8 cellular contexts compared by ENCODE assay signal in the genomic region with DNA sequence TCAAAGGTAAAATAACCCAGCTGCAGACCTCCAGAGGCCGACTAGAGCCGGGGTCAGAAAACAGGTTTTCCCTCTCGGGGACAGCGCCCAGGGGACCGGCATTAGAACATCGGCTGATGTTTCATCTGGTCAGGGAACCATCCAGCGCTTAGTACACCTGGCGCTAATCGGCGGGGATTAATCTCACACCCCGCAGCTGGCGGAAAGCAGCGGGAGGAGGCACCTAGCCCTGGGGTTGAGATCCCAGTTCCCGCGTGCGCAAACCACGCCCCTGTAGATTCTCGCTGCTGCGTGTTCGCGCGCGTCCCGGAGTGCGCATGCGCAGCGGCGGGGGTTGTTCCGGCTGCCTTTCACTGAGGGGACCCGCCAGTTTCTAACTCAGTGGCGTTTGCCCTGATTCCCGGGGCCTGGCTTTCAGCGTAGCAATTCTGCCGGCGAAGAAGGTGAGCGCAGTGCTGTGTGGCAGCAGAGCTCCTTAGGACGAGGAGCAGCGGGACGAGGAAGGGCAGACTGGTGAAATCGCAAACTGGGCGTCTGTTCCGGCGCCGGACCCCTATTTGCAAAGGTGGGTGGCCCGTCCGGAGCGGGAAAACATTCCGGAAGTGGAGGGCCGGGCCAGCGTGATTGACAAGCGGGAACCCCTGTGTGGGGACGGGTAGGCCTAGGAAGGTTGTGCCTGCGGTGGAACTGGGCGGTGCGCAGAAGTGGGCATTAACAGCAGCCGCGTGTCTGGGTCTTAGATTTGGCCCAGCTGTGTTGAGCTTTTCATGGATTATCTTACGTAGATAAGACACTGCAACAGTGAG. TPM values are rescaled to one million over a fixed set of nuclear protein-coding genes. Genes with fewer than 3 reads are reported as not detected.
DNase-seq lines count a peak whose midpoint lies in the region; ATAC-seq and TF ChIP-seq lines count a peak whose summit lies in the region.
"Not testable (repeated sequence)": the region's sequence is repeated elsewhere in the genome, so short reads cannot be mapped to it uniquely, and the experiment has no call there.

A gene (plus strand): TSS at position 334 of the 806 bp plus-strand sequence. CDS start 4,534 bp downstream, outside the sequence.

- not testable (repeated sequence) for H3K36me3 Mint-ChIP-seq in T-helper 1 cell treated with Interleukin-12 subunit alpha and Interleukin-12 subunit beta and Interleukin-4 antibody, amounts not matched to agents 30 μg/mL and 1 μg/mL, for 36 hours (ENCODE audit: low read depth)

- H3K27ac ChIP-seq in right atrium auricular region (peak within 1 kb of the TSS; percentile 48 to 85), uterus (peak within 1 kb of the TSS; percentile 1 to 83)

- not testable (repeated sequence) for TF ChIP-seq CTCF in right atrium auricular region (IDR thresholded peaks at IDR 0.05); uterus (IDR thresholded peaks at IDR 0.05)

- DNase-seq in NCI-H1694 treated with DMSO at 0.1 percent for 48 hours (lab: John Stamatoyannopoulos, UW): peak; percentile 93
- peak; percentile 66 for DNase-seq in amniotic stem cell (lab: John Stamatoyannopoulos, UW)
- DNase-seq in right atrium auricular region (ENCODE audit: low spot score): peak; percentile 87
- DNase-seq in putamen (ENCODE audit: low spot score): peak; percentile 88
- peak; percentile 86 to 92 for DNase-seq in uterus

- H3K36me3 ChIP-seq in right atrium auricular region, uterus: not testable (repeated sequence)

- not testable (repeated sequence) for H3K27me3 Mint-ChIP-seq in T-helper 1 cell treated with Interleukin-12 subunit alpha and Interleukin-12 subunit beta and Interleukin-4 antibody, amounts not matched to agents 30 μg/mL and 1 μg/mL, for 36 hours (ENCODE audit: low read depth)

- intact Hi-C loops in uterus (cut with DNase I; ENCODE audit: low total_unique reads): not testable (repeated sequence)

- ATAC-seq in GM18498 (IDR thresholded peaks at IDR 0.05; ENCODE audit: unreplicated experiment): peak; percentile 95
- ATAC-seq in HG02885 (IDR thresholded peaks at IDR 0.05; ENCODE audit: poor library complexity, unreplicated experiment): peak; percentile 92

- not testable (repeated sequence) for H3K4me1 ChIP-seq in right atrium auricular region, uterus

- peak in 1 of 2 donors; percentile 13 for TF ChIP-seq POLR2A in uterus (IDR thresholded peaks at IDR 0.05)

- H3K9me3 Mint-ChIP-seq in T-helper 1 cell treated with Interleukin-12 subunit alpha and Interleukin-12 subunit beta and Interleukin-4 antibody, amounts not matched to agents 30 μg/mL and 1 μg/mL, for 36 hours: not testable (repeated sequence)

- H3K27ac Mint-ChIP-seq in T-helper 1 cell treated with Interleukin-12 subunit alpha and Interleukin-12 subunit beta and Interleukin-4 antibody, amounts not matched to agents 30 μg/mL and 1 μg/mL, for 36 hours: peak within 1 kb of the TSS; percentile 92

- H3K9me3 ChIP-seq in right atrium auricular region, uterus: not testable (repeated sequence)

- H3K4me3 Mint-ChIP-seq in T-helper 1 cell treated with Interleukin-12 subunit alpha and Interleukin-12 subunit beta and Interleukin-4 antibody, amounts not matched to agents 30 μg/mL and 1 μg/mL, for 36 hours: peak within 1 kb of the TSS; percentile 95

- peaks cover 26% of the 10 kb centered on the region for H3K4me1 Mint-ChIP-seq in T-helper 1 cell treated with Interleukin-12 subunit alpha and Interleukin-12 subunit beta and Interleukin-4 antibody, amounts not matched to agents 30 μg/mL and 1 μg/mL, for 36 hours (ENCODE audit: low read depth)

- not testable (repeated sequence) for H3K27me3 ChIP-seq in right atrium auricular region, uterus

- H3K4me3 ChIP-seq in right atrium auricular region (peak within 1 kb of the TSS; percentile 58 to 60), uterus (peak within 1 kb of the TSS; percentile 34 to 66)

RNA-seq across cellular contexts. Expression of the gene that starts here (rescaled TPM):
- 1 to 10 TPM; 1.1 to 5.3 TPM for total RNA-seq in right atrium auricular region
- total RNA-seq in uterus: 10 to 100 TPM in 2 of 4 donors, 1 to 10 TPM in 1, under 1 TPM in 1; 0.77 to 67.7 (median 15.5) TPM

Comparison
In these comparisons a context has a peak if more than half of its experiments do, and no peak if none do; other contexts are left out.
1. Peak in every context shown above with its lines: DNase-seq, ATAC-seq, H3K4me3 ChIP-seq and H3K27ac ChIP-seq.